ENCODE assay signal across 22 cellular contexts in genomic region chr3:52487050-52487787, GRCh38. TPM values are rescaled to one million over a fixed set of nuclear protein-coding genes. Genes with fewer than 3 reads are reported as not detected.
"Had no signal": no experiment of that assay in that cellular context is flagged by ENCODE, and none has a peak within 500 bp of the region (broad histone marks: within the 10 kb centered on the region; RNA-seq: fewer than 3 reads in every experiment).

No MANE protein-coding gene starts in this region.

- H3K27ac Mint-ChIP-seq: activated CD8-positive, alpha-beta T cell treated with anti-CD3 and anti-CD28 coated beads, Interleukin-2, amount 10 ng/mL, durations not matched to agents 7 days and 5 days; activated T-helper 1 cell treated with anti-CD3 and anti-CD28 coated beads, Interleukin-12 subunit alpha, Interleukin-12 subunit beta, Interleukin-2, Interleukin-4 antibody, amounts not matched to agents 30 ng/mL and 10 ng/mL and 1 ng/mL, durations not matched to agents 14 hours and 24 hours and 36 hours; nephron; stimulated activated memory B cell treated with anti-CD40 and anti-IgM and Interleukin-4, amounts not matched to agents 10 μg/mL and 1 μg/mL and 100 μg/mL, for 72 hours; T-cell; type B pancreatic cell had no signal

- H3K9me3 Mint-ChIP-seq: activated naive CD4-positive, alpha-beta T cell treated with anti-CD3 and anti-CD28 coated beads, Interleukin-2, amount 50 U/mL, for 72 hours; activated T-helper 1 cell treated with anti-CD3 and anti-CD28 coated beads, Interleukin-12 subunit alpha, Interleukin-12 subunit beta, Interleukin-2, Interleukin-4 antibody, amounts not matched to agents 30 ng/mL and 10 ng/mL and 1 ng/mL, durations not matched to agents 14 hours and 24 hours and 36 hours; nephron; stimulated activated memory B cell treated with anti-CD40 and anti-IgM and Interleukin-4, amounts not matched to agents 10 μg/mL and 1 μg/mL and 100 μg/mL, for 72 hours; T-cell; type B pancreatic cell had no signal

- H3K27me3 Mint-ChIP-seq: stimulated activated memory B cell treated with anti-CD40 and anti-IgM and Interleukin-4, amounts not matched to agents 10 μg/mL and 1 μg/mL and 100 μg/mL, for 72 hours; T-cell; type B pancreatic cell had no signal

- H3K27ac ChIP-seq: heart left ventricle, parathyroid adenoma, WERI-Rb-1 had no signal

- H3K4me3 ChIP-seq: esophagus muscularis mucosa, gastroesophageal sphincter, heart left ventricle had no signal

- H3K4me3 Mint-ChIP-seq: activated CD8-positive, alpha-beta T cell treated with anti-CD3 and anti-CD28 coated beads, Interleukin-2, amount 10 ng/mL, durations not matched to agents 7 days and 5 days; activated T-helper 1 cell treated with anti-CD3 and anti-CD28 coated beads, Interleukin-12 subunit alpha, Interleukin-12 subunit beta, Interleukin-2, Interleukin-4 antibody, amounts not matched to agents 30 ng/mL and 10 ng/mL and 1 ng/mL, durations not matched to agents 14 hours and 24 hours and 36 hours; nephron; stimulated activated memory B cell treated with anti-CD40 and anti-IgM and Interleukin-4, amounts not matched to agents 10 μg/mL and 1 μg/mL and 100 μg/mL, for 72 hours; T-cell; type B pancreatic cell had no signal

- ATAC-seq: activated CD8-positive, alpha-beta T cell treated with anti-CD3 and anti-CD28 coated beads, Interleukin-2, amount 10 ng/mL, durations not matched to agents 7 days and 5 days; activated naive CD4-positive, alpha-beta T cell treated with anti-CD3 and anti-CD28 coated beads, Interleukin-2, amount 50 U/mL, for 72 hours; gastroesophageal sphincter; heart left ventricle; sciatic nerve; stimulated activated memory B cell treated with anti-CD40 and anti-IgM and Interleukin-4, amounts not matched to agents 10 μg/mL and 1 μg/mL and 100 μg/mL, for 72 hours had no signal

- H3K9me3 ChIP-seq: esophagus muscularis mucosa, gastroesophageal sphincter, heart left ventricle had no signal

- DNase-seq: activated CD4-positive, alpha-beta T cell treated with anti-CD3 and anti-CD28 coated beads for 1 hour; activated CD4-positive, alpha-beta T cell treated with anti-CD3 and anti-CD28 coated beads, Interleukin-2, amount 50 U/mL, for 1 hour; activated CD8-positive, alpha-beta T cell treated with anti-CD3 and anti-CD28 coated beads, Interleukin-2, amount 10 ng/mL, durations not matched to agents 7 days and 5 days; activated gamma-delta T cell; central memory CD4-positive, alpha-beta T cell; effector memory CD4-positive, alpha-beta T cell; heart left ventricle; mesenchymal stem cell; small intestine; stimulated activated CD4-positive, alpha-beta T cell treated with anti-CD3 and anti-CD28 coated beads, Interleukin-15, amount 100 ng/mL, for 24 hours; T-cell; WERI-Rb-1 had no signal

- H3K4me1 Mint-ChIP-seq: stimulated activated memory B cell treated with anti-CD40 and anti-IgM and Interleukin-4, amounts not matched to agents 10 μg/mL and 1 μg/mL and 100 μg/mL, for 72 hours; T-cell had no signal

- H3K27me3 ChIP-seq: esophagus muscularis mucosa, gastroesophageal sphincter, heart left ventricle had no signal

RNA-seq across cellular contexts. Expression of gene TNNC1, which starts 33.4 kb away (rescaled TPM):
- total RNA-seq: endothelial cell of umbilical vein had no signal
